In the genomic region with DNA sequence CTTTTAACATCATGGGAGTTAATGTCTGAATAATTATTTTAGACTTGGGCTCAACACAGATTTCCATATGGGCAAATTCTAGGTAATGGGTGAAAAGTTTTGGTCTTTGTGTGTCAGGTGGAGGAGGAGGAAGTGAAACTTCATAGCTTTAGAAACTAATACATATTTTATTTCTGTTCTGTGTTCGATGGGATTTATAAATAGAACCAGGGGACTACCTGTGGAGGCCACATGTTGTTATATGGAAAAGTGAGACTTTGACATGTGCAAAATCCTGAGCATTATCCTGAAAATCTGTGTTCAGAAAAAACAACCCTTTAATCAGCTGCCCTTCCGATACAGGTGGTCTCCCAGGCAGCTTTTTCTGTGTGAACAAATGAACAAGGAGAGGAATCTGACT, we compare ENCODE assay signal across 16 cellular contexts.
DNase-seq lines count a peak whose midpoint lies in the region; ATAC-seq and TF ChIP-seq lines count a peak whose summit lies in the region.
"Had no signal": no experiment of that assay in that cellular context is flagged by ENCODE, and none has a peak within 500 bp of the region (broad histone marks: within the 10 kb centered on the region; RNA-seq: fewer than 3 reads in every experiment).

No MANE protein-coding gene starts in this region.

- H3K36me3 Mint-ChIP-seq in activated B cell treated with CpG ODN at 0.5 μM for 24 hours (ENCODE audit: low read depth) = no peaks in the 10 kb centered on the region
- H3K36me3 Mint-ChIP-seq in CD8-positive, alpha-beta memory T cell = no peaks in the 10 kb centered on the region
- H3K36me3 Mint-ChIP-seq: CD4-positive, alpha-beta memory T cell; IgD-negative memory B cell had no signal

- H3K4me3 Mint-ChIP-seq in activated B cell treated with CpG ODN at 0.5 μM for 24 hours = peak overlapping the region; percentile 12
- no peak overlapping the region for H3K4me3 Mint-ChIP-seq in CD8-positive, alpha-beta memory T cell
- H3K4me3 Mint-ChIP-seq: CD4-positive, alpha-beta memory T cell; central memory CD8-positive, alpha-beta T cell had no signal

- WGBS in psoas muscle, 3 donors = 56 to 66% (median 58%) methylated on average over 2 of the region's 2 CpGs

- POLR2A ChIA-PET in activated B cell treated with CpG ODN at 0.5 μM for 24 hours (lab: Charles Lee) = no interaction called here
- POLR2A ChIA-PET in CD8-positive, alpha-beta memory T cell (lab: Charles Lee) = no interaction called here

- no peaks in the 10 kb centered on the region for H3K27me3 Mint-ChIP-seq in activated B cell treated with CpG ODN at 0.5 μM for 24 hours
- H3K27me3 Mint-ChIP-seq in CD8-positive, alpha-beta memory T cell = no peaks in the 10 kb centered on the region
- H3K27me3 Mint-ChIP-seq: CD4-positive, alpha-beta memory T cell had no signal

- H3K9me3 Mint-ChIP-seq in activated B cell treated with CpG ODN at 0.5 μM for 24 hours = peaks cover 6% of the 10 kb centered on the region
- peaks cover 3 to 14% (median 7%) of the 10 kb centered on the region in 5 donors for H3K9me3 Mint-ChIP-seq in CD8-positive, alpha-beta memory T cell

- peaks cover 19% of the 10 kb centered on the region for H3K4me1 Mint-ChIP-seq in activated B cell treated with CpG ODN at 0.5 μM for 24 hours
- no peaks in the 10 kb centered on the region for H3K4me1 Mint-ChIP-seq in CD8-positive, alpha-beta memory T cell
- H3K4me1 Mint-ChIP-seq: CD4-positive, alpha-beta memory T cell had no signal

- no peak overlapping the region for H3K4me3 ChIP-seq in CD8-positive, alpha-beta memory T cell (ENCODE audit: low read length)
- no peak overlapping the region for H3K4me3 ChIP-seq in psoas muscle
- H3K4me3 ChIP-seq: upper lobe of left lung had no signal

- no peaks in the 10 kb centered on the region for H3K36me3 ChIP-seq in CD8-positive, alpha-beta memory T cell (ENCODE audit: insufficient read depth, low read length)
- no peaks in the 10 kb centered on the region for H3K36me3 ChIP-seq in psoas muscle (ENCODE audit: insufficient read depth in 1 of 2, low read depth in 1 of 2)
- H3K36me3 ChIP-seq: upper lobe of left lung had no signal

- ATAC-seq in GM18868 (IDR thresholded peaks at IDR 0.05; ENCODE audit: unreplicated experiment) (peak; percentile 96), GM21529 (IDR thresholded peaks at IDR 0.05; ENCODE audit: unreplicated experiment) (peak; percentile 95), HG03095 (IDR thresholded peaks at IDR 0.05; ENCODE audit: unreplicated experiment) (peak; percentile 97), activated B cell treated with CpG ODN at 0.5 μM for 24 hours (ENCODE audit: low read depth) (peak; percentile 40), psoas muscle (no peak)

- no peaks in the 10 kb centered on the region for H3K9me3 ChIP-seq in CD8-positive, alpha-beta memory T cell (ENCODE audit: low read length)
- H3K9me3 ChIP-seq in psoas muscle = no peaks in the 10 kb centered on the region
- H3K9me3 ChIP-seq: SK-N-SH had no signal

- H3K27ac Mint-ChIP-seq in activated B cell treated with CpG ODN at 0.5 μM for 24 hours = no peak overlapping the region
- H3K27ac Mint-ChIP-seq in CD8-positive, alpha-beta memory T cell = no peak overlapping the region
- H3K27ac Mint-ChIP-seq: CD4-positive, alpha-beta memory T cell; IgD-negative memory B cell had no signal

- DNase-seq in activated B cell treated with CpG ODN at 0.5 μM for 24 hours (no peak), NCI-H2107 (lab: John Stamatoyannopoulos, UW) (no peak), psoas muscle (no peak)
- no peak for DNase-seq in CD8-positive, alpha-beta memory T cell
- no peak for DNase-seq in activated effector memory CD4-positive, alpha-beta T cell treated with Interleukin-2 at 50 U/mL for 16 hours
- DNase-seq: activated CD4-positive, alpha-beta T cell treated with anti-CD3 and anti-CD28 coated beads for 48 hours; CD4-positive, alpha-beta memory T cell; NCI-H2171; nucleus accumbens; SK-N-SH; upper lobe of left lung had no signal

- intact Hi-C loops in activated B cell treated with CpG ODN at 0.5 μM for 24 hours (cut with micrococcal nuclease) = no loop called here
- intact Hi-C loops in psoas muscle (cut with DNase I) = no loop called here

- no peaks in the 10 kb centered on the region for H3K27me3 ChIP-seq in CD8-positive, alpha-beta memory T cell (ENCODE audit: insufficient read depth, low read length, poor library complexity, severe bottlenecking)
- no peaks in the 10 kb centered on the region for H3K27me3 ChIP-seq in psoas muscle (ENCODE audit: insufficient read depth in 3 of 3, low read length in 2 of 3)
- H3K27me3 ChIP-seq: upper lobe of left lung had no signal

- TF ChIP-seq CTCF in activated B cell treated with CpG ODN at 0.5 μM for 24 hours (IDR thresholded peaks at IDR 0.05) (no peak), psoas muscle (IDR thresholded peaks at IDR 0.05) (no peak)

- no peaks in the 10 kb centered on the region for H3K4me1 ChIP-seq in CD8-positive, alpha-beta memory T cell (ENCODE audit: insufficient read depth, low read length)
- H3K4me1 ChIP-seq in psoas muscle = no peaks in the 10 kb centered on the region
- H3K4me1 ChIP-seq: upper lobe of left lung had no signal

- H3K27ac ChIP-seq in CD8-positive, alpha-beta memory T cell (ENCODE audit: low read depth, low read length) = no peak overlapping the region
- no peak overlapping the region for H3K27ac ChIP-seq in psoas muscle
- H3K27ac ChIP-seq: upper lobe of left lung had no signal

- CTCF ChIA-PET in activated B cell treated with CpG ODN at 0.5 μM for 24 hours (lab: Charles Lee) = interaction anchor here (1.6 kb wide), 1 partner anchor 12 kb away, joined by 3 read pairs; no protein-coding TSS in a partner anchor
- CTCF ChIA-PET in CD8-positive, alpha-beta memory T cell (lab: Charles Lee) = no interaction called here

Comparison
In these comparisons a context has a peak if more than half of its experiments do, and no peak if none do; other contexts are left out.
1. ATAC-seq: peak in GM18868 (single experiment), GM21529 (single experiment), HG03095 (single experiment) and activated B cell treated with CpG ODN at 0.5 μM for 24 hours (single experiment); none in psoas muscle (0 of 4).